In genomic region chr7:151110941-151111645, GRCh38 we compare ENCODE assay signal across 8 cellular contexts. TPM values are rescaled to one million over a fixed set of nuclear protein-coding genes. Genes with fewer than 3 reads are reported as not detected.
DNase-seq lines count a peak whose midpoint lies in the region; ATAC-seq, FAIRE-seq and TF ChIP-seq lines count a peak whose summit lies in the region.

No MANE protein-coding gene starts in this region.

- ATAC-seq in GM19035 (IDR thresholded peaks at IDR 0.05; ENCODE audit: unreplicated experiment) (peak; percentile 76), HG03432 (IDR thresholded peaks at IDR 0.05; ENCODE audit: unreplicated experiment) (peak; percentile 86)

- DNase-seq in RCC 7860 (ENCODE audit: low spot score), result peak; percentile 58
- DNase-seq in activated T-helper 1 cell treated with Interleukin-2 at 50 U/mL for 16 hours (ENCODE audit: low read depth), result peak; percentile 53
- peak; percentile 72 for DNase-seq in fibroblast of the aortic adventitia (ENCODE audit: low read depth)
- peak; percentile 58 for DNase-seq in occipital lobe (lab: John Stamatoyannopoulos, UW)
- peak; percentile 79 to 88 for DNase-seq in tibial artery

- H3K9me3 ChIP-seq in tibial artery, result no peaks in the 10 kb centered on the region

- H3K4me1 ChIP-seq in tibial artery, result peaks cover 0 to 25% (median 11%) of the 10 kb centered on the region in 4 donors

- H3K27ac ChIP-seq in C4-2B, result peak overlapping the region; percentile 69
- H3K27ac ChIP-seq in tibial artery, result no peak overlapping the region

- H3K4me3 ChIP-seq in fibroblast of the aortic adventitia (ENCODE audit: low read depth, low read length) (no peak overlapping the region), tibial artery (no peak overlapping the region)

- no peaks in the 10 kb centered on the region for H3K36me3 ChIP-seq in tibial artery

- no peaks in the 10 kb centered on the region for H3K27me3 ChIP-seq in tibial artery

- no peak for FAIRE-seq in RCC 7860 (lab: Jason Lieb, UNC)

- TF ChIP-seq CTCF in C4-2B (conservative IDR thresholded peaks at IDR 0.05) (peak; percentile 97), fibroblast of the aortic adventitia (IDR thresholded peaks at IDR 0.05; ENCODE audit: insufficient read depth, low read length) (peak; percentile 90), tibial artery (IDR thresholded peaks at IDR 0.05) (peak; percentile 89 to 90)

- intact Hi-C loops in tibial artery (cut with DNase I; ENCODE audit: low total_unique reads), result loop anchor here (2.0 to 10.0 kb wide), 3 partner anchors 24 to 96 kb away; partner anchors contain the start of gene AGAP3

RNA-seq across cellular contexts. Expression of gene AGAP3, which starts 24.8 kb away (rescaled TPM):
- total RNA-seq in fibroblast of the aortic adventitia (ENCODE audit: low replicate concordance) (50.2 and 74.6 TPM in 2 replicates), occipital lobe (85.6 TPM)

RNA-seq across cellular contexts. Expression of gene TMUB1, which starts 27.8 kb away (rescaled TPM):
- total RNA-seq in fibroblast of the aortic adventitia (ENCODE audit: low replicate concordance), result 11.7 and 20.2 TPM in 2 replicates
- 9.7 TPM for total RNA-seq in occipital lobe

RNA-seq across cellular contexts. Expression of gene FASTK, which starts 30.5 kb away (rescaled TPM):
- total RNA-seq in fibroblast of the aortic adventitia (ENCODE audit: low replicate concordance), result 62.7 and 86.0 TPM in 2 replicates
- total RNA-seq in occipital lobe, result 30.7 TPM

RNA-seq across cellular contexts. Expression of gene SLC4A2, which starts 51.7 kb away (rescaled TPM):
- total RNA-seq in fibroblast of the aortic adventitia (ENCODE audit: low replicate concordance), result 39.7 and 65.4 TPM in 2 replicates
- 13.7 TPM for total RNA-seq in occipital lobe

RNA-seq across cellular contexts. Expression of gene CDK5, which starts 53.4 kb away (rescaled TPM):
- total RNA-seq in fibroblast of the aortic adventitia (ENCODE audit: low replicate concordance), result 16.1 and 28.9 TPM in 2 replicates
- 37.3 TPM for total RNA-seq in occipital lobe
